ENCODE assay signal across 30 cellular contexts in the genomic region with DNA sequence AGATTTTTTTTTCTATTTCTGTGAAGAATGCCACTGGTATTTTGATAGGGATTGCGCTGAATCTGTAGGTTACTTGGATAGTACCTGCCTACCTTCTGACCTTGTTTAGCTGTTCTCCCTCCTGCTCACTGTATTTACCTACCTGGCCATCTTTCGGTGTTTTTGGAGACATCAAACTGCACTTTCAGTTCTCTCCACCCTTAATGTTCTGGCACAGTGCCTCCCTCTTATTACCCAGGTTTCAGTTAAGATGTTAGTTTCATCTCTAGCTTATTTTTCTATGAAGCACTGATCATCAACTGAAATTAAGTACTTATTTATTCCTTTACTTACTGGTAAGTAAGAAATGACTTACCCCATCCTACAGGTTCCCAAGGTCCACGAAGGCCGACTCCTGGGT.
"Had no signal": no experiment of that assay in that cellular context is flagged by ENCODE, and none has a peak within 500 bp of the region (broad histone marks: within the 10 kb centered on the region; RNA-seq: fewer than 3 reads in every experiment).

No MANE protein-coding gene starts in this region.

- H3K36me3 Mint-ChIP-seq: immature natural killer cell; naive thymus-derived CD8-positive, alpha-beta T cell; stimulated activated naive B cell treated with anti-CD40 and anti-IgM and Interleukin-4, amounts not matched to agents 10 μg/mL and 1 μg/mL and 100 μg/mL, for 72 hours had no signal

- ATAC-seq: left colon; left lung; lower lobe of right lung; naive thymus-derived CD8-positive, alpha-beta T cell; pancreas; right cardiac atrium; sciatic nerve; stimulated activated naive B cell treated with anti-CD40 and anti-IgM and Interleukin-4, amounts not matched to agents 10 μg/mL and 1 μg/mL and 100 μg/mL, for 72 hours; stimulated activated naive CD8-positive, alpha-beta T cell treated with anti-CD3 and anti-CD28 coated beads, Interleukin-15, Interleukin-2, amounts not matched to agents 100 U/mL and 50 U/mL, for 24 hours had no signal

- DNase-seq: immature natural killer cell; kidney; left colon; left lung; lower lobe of right lung; mammary epithelial cell; mesenchymal stem cell; naive thymus-derived CD8-positive, alpha-beta T cell; nucleus accumbens; pancreas; posterior cingulate gyrus; retina; right cardiac atrium; stimulated activated CD4-positive, alpha-beta T cell treated with anti-CD3 and anti-CD28 coated beads, Interleukin-12 subunit alpha, Interleukin-12 subunit beta, amount 100 ng/mL, for 4 hours; stimulated activated CD4-positive, alpha-beta T cell treated with anti-CD3 and anti-CD28 coated beads, Interleukin-15, amount 100 ng/mL, for 24 hours; stimulated activated CD4-positive, alpha-beta T cell treated with anti-CD3 and anti-CD28 coated beads, Interleukin-2, amount 100 ng/mL, for 24 hours; stimulated activated CD4-positive, alpha-beta T cell treated with anti-CD3 and anti-CD28 coated beads, Interleukin-4, amount 100 ng/mL, for 1 hour; stimulated activated naive B cell treated with anti-CD40 and anti-IgM and Interleukin-4, amounts not matched to agents 10 μg/mL and 1 μg/mL and 100 μg/mL, for 72 hours; stimulated activated naive CD8-positive, alpha-beta T cell treated with anti-CD3 and anti-CD28 coated beads, Interleukin-15, Interleukin-2, amounts not matched to agents 100 U/mL and 50 U/mL, for 24 hours; stomach; testis; thyroid gland; transverse colon; upper lobe of left lung had no signal

- H3K27ac Mint-ChIP-seq: naive thymus-derived CD8-positive, alpha-beta T cell; nephron; stimulated activated naive B cell treated with anti-CD40 and anti-IgM and Interleukin-4, amounts not matched to agents 10 μg/mL and 1 μg/mL and 100 μg/mL, for 72 hours had no signal

- H3K4me3 ChIP-seq: left lung, lower lobe of right lung, pancreas, prostate gland, skin epidermis, stomach, testis, thyroid gland, transverse colon, upper lobe of left lung, vagina had no signal

- H3K27ac ChIP-seq: left lung, lower lobe of right lung, pancreas, prostate gland, skin epidermis, stomach, testis, thyroid gland, transverse colon, upper lobe of left lung, vagina had no signal

- H3K9me3 Mint-ChIP-seq: immature natural killer cell; naive thymus-derived CD8-positive, alpha-beta T cell; nephron; neural crest cell; stimulated activated naive B cell treated with anti-CD40 and anti-IgM and Interleukin-4, amounts not matched to agents 10 μg/mL and 1 μg/mL and 100 μg/mL, for 72 hours had no signal

- H3K9me3 ChIP-seq: left lung, lower lobe of right lung, pancreas, prostate gland, stomach, testis, thyroid gland, transverse colon, upper lobe of left lung, vagina had no signal

- H3K27me3 ChIP-seq: pancreas, testis, thyroid gland, upper lobe of left lung, vagina had no signal

- H3K36me3 ChIP-seq: left lung, lower lobe of right lung, pancreas, prostate gland, stomach, thyroid gland, transverse colon, upper lobe of left lung, vagina had no signal

- H3K4me1 Mint-ChIP-seq: nephron had no signal

- H3K4me1 ChIP-seq: left lung, lower lobe of right lung, pancreas, prostate gland, testis, thyroid gland, transverse colon, upper lobe of left lung, vagina had no signal

- H3K4me3 Mint-ChIP-seq: immature natural killer cell; naive thymus-derived CD8-positive, alpha-beta T cell; nephron; neural crest cell; stimulated activated naive B cell treated with anti-CD40 and anti-IgM and Interleukin-4, amounts not matched to agents 10 μg/mL and 1 μg/mL and 100 μg/mL, for 72 hours had no signal
